2 cellular contexts compared by ENCODE assay signal in the genomic region with DNA sequence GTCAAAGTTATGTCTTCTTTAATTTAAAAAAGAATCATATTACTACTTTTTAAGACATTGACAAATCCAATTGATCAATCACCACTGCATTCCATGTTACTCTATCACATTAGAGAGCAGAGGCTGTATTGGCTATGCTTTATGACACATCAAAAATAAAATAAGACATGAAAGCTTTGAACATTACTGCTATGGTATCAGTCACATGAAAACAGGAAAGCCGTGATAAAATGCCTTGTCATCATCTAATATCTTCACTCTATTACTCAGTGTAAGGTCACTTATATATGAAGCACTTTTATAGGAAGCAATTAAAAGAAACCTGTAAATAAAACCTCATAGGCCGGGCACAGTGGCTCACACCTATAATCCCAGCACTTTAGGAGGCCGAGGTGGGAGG.
A peak's percentile ranks its signal among the peaks of the same experiment; 100 is the strongest.
TF ChIP-seq lines count a peak whose summit lies in the region.

No MANE protein-coding gene starts in this region.

TF ChIP-seq in IMR-90, 13 proteins besides CTCF, POLR2A, EP300 and RAD21:
- TF ChIP-seq SMC3 (IDR thresholded peaks at IDR 0.05; ENCODE audit: low read depth, low read length) (no peak), MAFK (IDR thresholded peaks at IDR 0.05; ENCODE audit: low read depth, low read length) (peak; percentile 64), BHLHE40 (IDR thresholded peaks at IDR 0.05; ENCODE audit: low read depth, low read length) (no peak), CEBPB (IDR thresholded peaks at IDR 0.05; ENCODE audit: low read depth, low read length) (no peak), NFE2L2 (IDR thresholded peaks at IDR 0.05; ENCODE audit: low read depth, low read length) (peak; percentile 51)

TF ChIP-seq in K562, 482 proteins besides CTCF, POLR2A, EP300 and RAD21:
- no peak for TF ChIP-seq ZZZ3 (IDR thresholded peaks at IDR 0.05)
- no peak for TF ChIP-seq NFXL1 (CRISPR knock-in tag; IDR thresholded peaks at IDR 0.05)
- TF ChIP-seq USF1 (CRISPR knock-in tag; IDR thresholded peaks at IDR 0.05) = no peak
- TF ChIP-seq ZBTB1 (CRISPR knock-in tag; IDR thresholded peaks at IDR 0.05; ENCODE audit: borderline replicate concordance, low read depth) = no peak
- peak; percentile 31; the same call in 1 of the 2 replicates for TF ChIP-seq C11orf30 (IDR thresholded peaks at IDR 0.05; ENCODE audit: low read depth)
- no peak for TF ChIP-seq ELK1 (CRISPR knock-in tag; IDR thresholded peaks at IDR 0.05)
- peak; percentile 66 for TF ChIP-seq ZNF316 (IDR thresholded peaks at IDR 0.05)
- TF ChIP-seq, protein P1, sequence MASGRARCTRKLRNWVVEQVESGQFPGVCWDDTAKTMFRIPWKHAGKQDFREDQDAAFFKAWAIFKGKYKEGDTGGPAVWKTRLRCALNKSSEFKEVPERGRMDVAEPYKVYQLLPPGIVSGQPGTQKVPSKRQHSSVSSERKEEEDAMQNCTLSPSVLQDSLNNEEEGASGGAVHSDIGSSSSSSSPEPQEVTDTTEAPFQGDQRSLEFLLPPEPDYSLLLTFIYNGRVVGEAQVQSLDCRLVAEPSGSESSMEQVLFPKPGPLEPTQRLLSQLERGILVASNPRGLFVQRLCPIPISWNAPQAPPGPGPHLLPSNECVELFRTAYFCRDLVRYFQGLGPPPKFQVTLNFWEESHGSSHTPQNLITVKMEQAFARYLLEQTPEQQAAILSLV (tag; IDR thresholded peaks at IDR 0.05) = no peak
- no peak for TF ChIP-seq ZNF217 (CRISPR knock-in tag; IDR thresholded peaks at IDR 0.05)
- TF ChIP-seq ZKSCAN8 (CRISPR knock-in tag; IDR thresholded peaks at IDR 0.05) = no peak
- TF ChIP-seq HNRNPK (IDR thresholded peaks at IDR 0.05; ENCODE audit: low read depth, low read length, poor library complexity, severe bottlenecking) = no peak
- no peak for TF ChIP-seq HMG20A (CRISPR knock-in tag; conservative IDR thresholded peaks at IDR 0.05)
- TF ChIP-seq ZNF347 (CRISPR knock-in tag; IDR thresholded peaks at IDR 0.05; ENCODE audit: low read depth) = no peak
- TF ChIP-seq MAFG (tag; conservative IDR thresholded peaks at IDR 0.05) = peak; percentile 31; the same call in 1 of the 2 replicates
- no peak for TF ChIP-seq ZNF766 (CRISPR knock-in tag; conservative IDR thresholded peaks at IDR 0.05)
- TF ChIP-seq ZNF12 (CRISPR knock-in tag; IDR thresholded peaks at IDR 0.05) = no peak
- no peak for TF ChIP-seq MBD2 (IDR thresholded peaks at IDR 0.05; ENCODE audit: borderline replicate concordance, low read depth)
- peak; percentile 8; the same call in 1 of the 2 replicates for TF ChIP-seq MAFF (IDR thresholded peaks at IDR 0.05; ENCODE audit: low read length)
- no peak for TF ChIP-seq PCBP2 (IDR thresholded peaks at IDR 0.05; ENCODE audit: low read depth, low read length, poor library complexity, severe bottlenecking)
- TF ChIP-seq, protein P2, sequence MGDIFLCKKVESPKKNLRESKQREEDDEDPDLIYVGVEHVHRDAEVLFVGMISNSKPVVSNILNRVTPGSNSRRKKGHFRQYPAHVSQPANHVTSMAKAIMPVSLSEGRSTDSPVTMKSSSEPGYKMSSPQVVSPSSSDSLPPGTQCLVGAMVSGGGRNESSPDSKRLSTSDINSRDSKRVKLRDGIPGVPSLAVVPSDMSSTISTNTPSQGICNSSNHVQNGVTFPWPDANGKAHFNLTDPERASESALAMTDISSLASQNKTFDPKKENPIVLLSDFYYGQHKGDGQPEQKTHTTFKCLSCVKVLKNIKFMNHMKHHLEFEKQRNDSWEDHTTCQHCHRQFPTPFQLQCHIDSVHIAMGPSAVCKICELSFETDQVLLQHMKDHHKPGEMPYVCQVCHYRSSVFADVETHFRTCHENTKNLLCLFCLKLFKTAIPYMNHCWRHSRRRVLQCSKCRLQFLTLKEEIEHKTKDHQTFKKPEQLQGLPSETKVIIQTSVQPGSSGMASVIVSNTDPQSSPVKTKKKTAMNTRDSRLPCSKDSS (IDR thresholded peaks at IDR 0.05; ENCODE audit: low read depth, partially characterized antibody) = no peak
- TF ChIP-seq DACH1 (IDR thresholded peaks at IDR 0.05; ENCODE audit: partially characterized antibody) = no peak
- TF ChIP-seq RFX1 (IDR thresholded peaks at IDR 0.05) = no peak
- TF ChIP-seq POLR2G (IDR thresholded peaks at IDR 0.05; ENCODE audit: low read depth, low read length) = no peak
- TF ChIP-seq IFI16 (CRISPR knock-in tag; IDR thresholded peaks at IDR 0.05) = no peak
TF ChIP-seq in K562: peak in this region for 4.
